Comparison of ENCODE assay signal across 2 cellular contexts in genomic region chr2:225022188-225022587, GRCh38.
TF ChIP-seq lines count a peak whose summit lies in the region.

No MANE protein-coding gene starts in this region.

TF ChIP-seq in liver, 16 proteins besides CTCF, POLR2A, EP300 and RAD21:
- TF ChIP-seq NR2F2 (IDR thresholded peaks at IDR 0.05): peak; percentile 77
- TF ChIP-seq MAX (IDR thresholded peaks at IDR 0.05): peak; percentile 73
- no peak for TF ChIP-seq ZBTB33 (IDR thresholded peaks at IDR 0.05)
- TF ChIP-seq HNF4G (IDR thresholded peaks at IDR 0.05): no peak
- TF ChIP-seq EGR1 (IDR thresholded peaks at IDR 0.05; ENCODE audit: low read depth in 2 of 2): peak in 1 of 2 donors; percentile 46
- peak; percentile 97 for TF ChIP-seq SP1 (IDR thresholded peaks at IDR 0.05)
- TF ChIP-seq GABPA (IDR thresholded peaks at IDR 0.05 in 1 of 2, conservative IDR thresholded peaks at IDR 0.05 in 1 of 2): peak in 1 of 2 donors; percentile 27
- TF ChIP-seq RXRA (IDR thresholded peaks at IDR 0.05): peak; percentile 91 to 95
- TF ChIP-seq FOXA2 (IDR thresholded peaks at IDR 0.05): peak; percentile 46
- TF ChIP-seq FOXA1 (IDR thresholded peaks at IDR 0.05): no peak
- TF ChIP-seq HNF4A (conservative IDR thresholded peaks at IDR 0.05): peak; percentile 67 to 76
- peak; percentile 61 for TF ChIP-seq ATF3 (IDR thresholded peaks at IDR 0.05)
- no peak for TF ChIP-seq TAF1 (conservative IDR thresholded peaks at IDR 0.05)
- peak; percentile 55 for TF ChIP-seq REST (IDR thresholded peaks at IDR 0.05)
- peak; percentile 79 for TF ChIP-seq YY1 (IDR thresholded peaks at IDR 0.05)
- TF ChIP-seq JUND (IDR thresholded peaks at IDR 0.05): peak; percentile 70 to 86

TF ChIP-seq in HepG2, 621 proteins besides CTCF, POLR2A, EP300 and RAD21:
- TF ChIP-seq KLF6 (CRISPR knock-in tag; IDR thresholded peaks at IDR 0.05): no peak
- no peak for TF ChIP-seq XRCC5 (optimal IDR thresholded peaks at IDR 0.05; ENCODE audit: low read length)
- TF ChIP-seq ZBTB49 (CRISPR knock-in tag; IDR thresholded peaks at IDR 0.05; ENCODE audit: borderline replicate concordance): no peak
- TF ChIP-seq MIER2 (CRISPR knock-in tag; IDR thresholded peaks at IDR 0.05): no peak
- TF ChIP-seq NBN (conservative IDR thresholded peaks at IDR 0.05): no peak
- TF ChIP-seq RXRB (CRISPR knock-in tag; IDR thresholded peaks at IDR 0.05; ENCODE audit: borderline replicate concordance): no peak
- no peak for TF ChIP-seq NPAS2 (CRISPR knock-in tag; IDR thresholded peaks at IDR 0.05; ENCODE audit: borderline replicate concordance)
- no peak for TF ChIP-seq IRF2 (CRISPR knock-in tag; IDR thresholded peaks at IDR 0.05)
- no peak for TF ChIP-seq HNRNPUL1 (IDR thresholded peaks at IDR 0.05; ENCODE audit: low read depth, low read length)
- no peak for TF ChIP-seq HDAC6 (IDR thresholded peaks at IDR 0.05; ENCODE audit: low read depth, low read length)
- no peak for TF ChIP-seq NR2F2 (IDR thresholded peaks at IDR 0.05; ENCODE audit: borderline replicate concordance, low read depth)
- no peak for TF ChIP-seq PLRG1 (conservative IDR thresholded peaks at IDR 0.05)
- TF ChIP-seq ZNF577 (CRISPR knock-in tag; IDR thresholded peaks at IDR 0.05; ENCODE audit: borderline replicate concordance, low read depth): no peak
